ENCODE assay signal across 1 cellular context in the genomic region with DNA sequence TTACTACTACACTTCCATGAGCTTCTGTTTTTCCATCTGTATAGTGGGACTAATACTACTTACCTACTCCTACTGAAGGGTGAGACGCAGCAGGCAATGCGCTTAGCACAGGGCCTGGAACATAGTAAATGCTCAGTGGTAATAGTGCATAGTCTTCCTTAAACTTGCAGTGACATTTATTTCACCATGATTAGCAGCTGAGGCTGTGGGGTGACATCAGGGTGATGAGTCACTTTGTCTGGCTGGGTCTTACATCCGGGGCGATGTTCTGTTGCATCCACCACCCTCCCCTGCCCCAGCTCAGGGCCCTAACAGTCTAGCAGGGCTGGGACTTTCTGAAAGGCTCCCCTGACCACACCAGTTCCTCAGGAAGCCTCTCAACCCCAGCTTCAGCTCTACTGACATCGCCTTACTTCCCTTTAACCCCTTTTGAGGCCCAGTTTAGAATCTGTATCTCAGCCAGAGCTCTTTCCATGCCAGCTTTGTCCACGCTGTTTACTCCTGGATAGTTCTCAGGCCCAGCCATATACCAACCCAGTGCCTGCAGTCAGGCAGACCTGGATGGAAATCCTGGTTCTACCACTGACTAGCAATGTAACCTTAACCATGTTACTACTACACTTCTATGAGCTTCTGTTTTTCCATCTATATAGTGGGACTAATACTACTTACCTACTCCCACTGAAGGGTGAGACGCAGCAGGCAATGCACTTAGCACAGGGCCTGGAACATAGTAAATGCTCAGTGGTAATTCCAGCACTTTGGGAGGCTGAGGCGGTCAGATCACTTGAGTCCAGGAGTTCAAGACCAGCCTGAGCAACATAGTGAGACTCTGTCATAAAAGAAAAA.
TF ChIP-seq lines count a peak whose summit lies in the region.

No MANE protein-coding gene starts in this region.

TF ChIP-seq in GM12878, 131 proteins besides CTCF, POLR2A, EP300 and RAD21 (continued from another document and continues in another):
- TF ChIP-seq, protein P1, sequence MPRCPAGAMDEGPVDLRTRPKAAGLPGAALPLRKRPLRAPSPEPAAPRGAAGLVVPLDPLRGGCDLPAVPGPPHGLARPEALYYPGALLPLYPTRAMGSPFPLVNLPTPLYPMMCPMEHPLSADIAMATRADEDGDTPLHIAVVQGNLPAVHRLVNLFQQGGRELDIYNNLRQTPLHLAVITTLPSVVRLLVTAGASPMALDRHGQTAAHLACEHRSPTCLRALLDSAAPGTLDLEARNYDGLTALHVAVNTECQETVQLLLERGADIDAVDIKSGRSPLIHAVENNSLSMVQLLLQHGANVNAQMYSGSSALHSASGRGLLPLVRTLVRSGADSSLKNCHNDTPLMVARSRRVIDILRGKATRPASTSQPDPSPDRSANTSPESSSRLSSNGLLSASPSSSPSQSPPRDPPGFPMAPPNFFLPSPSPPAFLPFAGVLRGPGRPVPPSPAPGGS (IDR thresholded peaks at IDR 0.05; ENCODE audit: borderline replicate concordance, insufficient read depth, low read depth, low read length, poor library complexity, severe bottlenecking): peak; percentile 66
- TF ChIP-seq NR2C1 (IDR thresholded peaks at IDR 0.05) (peak; percentile 30; the same call in 1 of the 2 replicates), ZBTB33 (IDR thresholded peaks at IDR 0.05) (no peak), MYC (IDR thresholded peaks at IDR 0.05; ENCODE audit: insufficient read depth, insufficient read length, insufficient replicate concordance, low read length, severe bottlenecking) (no peak), ZBED1 (IDR thresholded peaks at IDR 0.05; ENCODE audit: borderline replicate concordance) (peak; percentile 85; the same call in 1 of the 2 replicates), ESRRA (IDR thresholded peaks at IDR 0.05; ENCODE audit: low read length) (no peak), BACH1 (IDR thresholded peaks at IDR 0.05; ENCODE audit: borderline replicate concordance) (peak; percentile 52; the same call in 1 of the 2 replicates), CHD2 (IDR thresholded peaks at IDR 0.05; ENCODE audit: borderline replicate concordance, low read depth, low read length) (no peak), BCLAF1 (IDR thresholded peaks at IDR 0.05) (no peak), YY1 (IDR thresholded peaks at IDR 0.05; ENCODE audit: low read depth, low read length) (no peak), TARDBP (IDR thresholded peaks at IDR 0.05; ENCODE audit: borderline replicate concordance) (peak; percentile 77; the same call in 1 of the 2 replicates), MTA3 (IDR thresholded peaks at IDR 0.05; ENCODE audit: borderline replicate concordance, low read length) (peak; percentile 38; the same call in 1 of the 2 replicates), GATAD2B (conservative IDR thresholded peaks at IDR 0.05; ENCODE audit: low read depth) (peak; percentile 59), NBN (IDR thresholded peaks at IDR 0.05) (peak; percentile 85), WRNIP1 (IDR thresholded peaks at IDR 0.05; ENCODE audit: borderline replicate concordance, low read depth, low read length) (no peak), SP1 (IDR thresholded peaks at IDR 0.05; ENCODE audit: low read depth, low read length) (peak; percentile 48), ASH2L (IDR thresholded peaks at IDR 0.05; ENCODE audit: borderline replicate concordance, low read depth) (no peak), E2F4 (IDR thresholded peaks at IDR 0.05; ENCODE audit: low read depth, low read length) (no peak), TCF3 (IDR thresholded peaks at IDR 0.05; ENCODE audit: borderline replicate concordance, insufficient read depth, low read depth, low read length) (0 out of 2 replicates have a peak, but pooled peaks have one; percentile 39), HCFC1 (IDR thresholded peaks at IDR 0.05; ENCODE audit: low read length) (no peak), ETV6 (conservative IDR thresholded peaks at IDR 0.05 in 1 of 2, IDR thresholded peaks at IDR 0.05 in 1 of 2; ENCODE audit: borderline replicate concordance in 1 of 2, low read depth in 1 of 2) (peak in 1 of 2 experiments; percentile 95; a peak in 2 of 4 replicates), RELB (IDR thresholded peaks at IDR 0.05; ENCODE audit: low read depth) (peak; percentile 60; the same call in 1 of the 2 replicates), DPF2 (IDR thresholded peaks at IDR 0.05) (0 out of 2 replicates have a peak, but pooled peaks have one; percentile 78), RBBP5 (conservative IDR thresholded peaks at IDR 0.05) (no peak), RUNX3 (IDR thresholded peaks at IDR 0.05; ENCODE audit: low read length) (peak; percentile 92), SUZ12 (IDR thresholded peaks at IDR 0.05; ENCODE audit: unreplicated experiment) (no peak), ZBTB11 (CRISPR knock-in tag; IDR thresholded peaks at IDR 0.05) (no peak), CREB1 (IDR thresholded peaks at IDR 0.05; ENCODE audit: low read depth) (peak; percentile 90), RCOR1 (conservative IDR thresholded peaks at IDR 0.05; ENCODE audit: low read depth, low read length) (no peak), NKRF (conservative IDR thresholded peaks at IDR 0.05) (no peak), ZNF207 (IDR thresholded peaks at IDR 0.05; ENCODE audit: borderline replicate concordance) (no peak)
- TF ChIP-seq, protein P2, sequence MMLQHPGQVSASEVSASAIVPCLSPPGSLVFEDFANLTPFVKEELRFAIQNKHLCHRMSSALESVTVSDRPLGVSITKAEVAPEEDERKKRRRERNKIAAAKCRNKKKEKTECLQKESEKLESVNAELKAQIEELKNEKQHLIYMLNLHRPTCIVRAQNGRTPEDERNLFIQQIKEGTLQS (IDR thresholded peaks at IDR 0.05; ENCODE audit: borderline replicate concordance, extremely low read depth, low read depth, low read length): 0 out of 2 replicates have a peak, but pooled peaks have one; percentile 13
- TF ChIP-seq, protein P3, sequence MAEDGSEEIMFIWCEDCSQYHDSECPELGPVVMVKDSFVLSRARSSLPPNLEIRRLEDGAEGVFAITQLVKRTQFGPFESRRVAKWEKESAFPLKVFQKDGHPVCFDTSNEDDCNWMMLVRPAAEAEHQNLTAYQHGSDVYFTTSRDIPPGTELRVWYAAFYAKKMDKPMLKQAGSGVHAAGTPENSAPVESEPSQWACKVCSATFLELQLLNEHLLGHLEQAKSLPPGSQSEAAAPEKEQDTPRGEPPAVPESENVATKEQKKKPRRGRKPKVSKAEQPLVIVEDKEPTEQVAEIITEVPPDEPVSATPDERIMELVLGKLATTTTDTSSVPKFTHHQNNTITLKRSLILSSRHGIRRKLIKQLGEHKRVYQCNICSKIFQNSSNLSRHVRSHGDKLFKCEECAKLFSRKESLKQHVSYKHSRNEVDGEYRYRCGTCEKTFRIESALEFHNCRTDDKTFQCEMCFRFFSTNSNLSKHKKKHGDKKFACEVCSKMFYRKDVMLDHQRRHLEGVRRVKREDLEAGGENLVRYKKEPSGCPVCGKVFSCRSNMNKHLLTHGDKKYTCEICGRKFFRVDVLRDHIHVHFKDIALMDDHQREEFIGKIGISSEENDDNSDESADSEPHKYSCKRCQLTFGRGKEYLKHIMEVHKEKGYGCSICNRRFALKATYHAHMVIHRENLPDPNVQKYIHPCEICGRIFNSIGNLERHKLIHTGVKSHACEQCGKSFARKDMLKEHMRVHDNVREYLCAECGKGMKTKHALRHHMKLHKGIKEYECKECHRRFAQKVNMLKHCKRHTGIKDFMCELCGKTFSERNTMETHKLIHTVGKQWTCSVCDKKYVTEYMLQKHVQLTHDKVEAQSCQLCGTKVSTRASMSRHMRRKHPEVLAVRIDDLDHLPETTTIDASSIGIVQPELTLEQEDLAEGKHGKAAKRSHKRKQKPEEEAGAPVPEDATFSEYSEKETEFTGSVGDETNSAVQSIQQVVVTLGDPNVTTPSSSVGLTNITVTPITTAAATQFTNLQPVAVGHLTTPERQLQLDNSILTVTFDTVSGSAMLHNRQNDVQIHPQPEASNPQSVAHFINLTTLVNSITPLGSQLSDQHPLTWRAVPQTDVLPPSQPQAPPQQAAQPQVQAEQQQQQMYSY (CRISPR knock-in tag; IDR thresholded peaks at IDR 0.05): no peak
